In the genomic region with DNA sequence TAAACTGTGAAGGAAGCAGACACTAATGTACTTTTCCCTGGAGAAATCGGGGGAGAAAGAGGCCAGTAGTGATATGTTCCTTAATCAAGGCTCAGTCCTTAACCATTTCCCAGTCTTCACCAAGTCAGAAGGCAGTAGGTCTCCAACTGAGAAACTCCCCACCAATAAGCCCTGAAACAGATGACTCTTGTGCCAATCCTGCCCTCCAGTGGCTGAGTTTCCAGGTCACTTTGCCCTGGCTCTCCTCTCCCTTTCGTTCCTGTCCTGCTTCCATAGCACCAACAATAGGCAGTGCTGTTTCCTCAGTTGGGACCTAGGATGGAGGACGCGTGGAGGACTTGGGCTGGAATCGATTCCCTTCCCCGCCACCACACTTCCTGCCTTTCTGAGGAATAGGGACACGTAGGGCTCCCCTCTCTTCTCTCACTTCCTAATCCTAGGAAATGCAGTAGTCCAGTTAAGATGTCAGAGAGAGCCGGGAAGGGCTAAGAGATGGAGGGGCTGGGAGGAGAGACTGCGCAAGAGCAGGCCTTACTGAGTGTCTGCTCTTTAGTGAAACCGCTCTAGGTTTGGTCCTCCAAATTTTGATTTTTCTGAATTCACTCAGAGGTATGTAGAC, we compare ENCODE assay signal across 8 cellular contexts. TPM values are rescaled to one million over a fixed set of nuclear protein-coding genes. Genes with fewer than 3 reads are reported as not detected.
DNase-seq lines count a peak whose midpoint lies in the region; ATAC-seq, FAIRE-seq and TF ChIP-seq lines count a peak whose summit lies in the region.

No MANE protein-coding gene starts in this region.

- DNase-seq in AML-193 (lab: John Stamatoyannopoulos, UW) (peak; percentile 42 to 63), GM12891 (ENCODE audit: insufficient read length, low spot score) (no peak), MM.1S (peak; percentile 28), fibroblast of peridontal ligament (ENCODE audit: extremely low read depth) (peak; percentile 88), retinal pigment epithelial cell (ENCODE audit: low read depth) (peak; percentile 22)

- H2AFZ ChIP-seq in MM.1S (ENCODE audit: low read length) = no peak overlapping the region

- no peaks in the 10 kb centered on the region for H3K9me2 ChIP-seq in MM.1S (replicated peaks; ENCODE audit: insufficient read depth, low read length)

- H3K27ac ChIP-seq in MM.1S (ENCODE audit: low read length) = no peak overlapping the region

- H3K4me3 ChIP-seq in MM.1S (ENCODE audit: low read length) (no peak overlapping the region), retinal pigment epithelial cell (ENCODE audit: low read length) (no peak overlapping the region)

- no peak overlapping the region for H3K4me2 ChIP-seq in MM.1S (ENCODE audit: low read depth, low read length)

- TF ChIP-seq POLR2A in GM12891 (IDR thresholded peaks at IDR 0.05; ENCODE audit: low read depth, low read length) = no peak

- H3K79me2 ChIP-seq in MM.1S (ENCODE audit: low read length) = no peaks in the 10 kb centered on the region

- no peaks in the 10 kb centered on the region for H3K4me1 ChIP-seq in MM.1S (ENCODE audit: low read length)

- peak; percentile 28 for FAIRE-seq in GM12891 (lab: Jason Lieb, UNC)

- H3K36me3 ChIP-seq in MM.1S (replicated peaks; ENCODE audit: insufficient read depth, low read length) = no peaks in the 10 kb centered on the region

- H4K20me1 ChIP-seq in MM.1S (ENCODE audit: insufficient read depth, low read length) = no peaks in the 10 kb centered on the region

- TF ChIP-seq CTCF in MM.1S (IDR thresholded peaks at IDR 0.05; ENCODE audit: low read length) (peak; percentile 45), retinal pigment epithelial cell (conservative IDR thresholded peaks at IDR 0.05; ENCODE audit: low read depth, low read length) (peak; percentile 78)

- H3K9me3 ChIP-seq in MM.1S (replicated peaks; ENCODE audit: insufficient read depth, low read length) = no peaks in the 10 kb centered on the region

- H3K27me3 ChIP-seq in MM.1S (replicated peaks; ENCODE audit: insufficient read depth, low read length) = no peaks in the 10 kb centered on the region

- H3K9ac ChIP-seq in MM.1S (ENCODE audit: low read length) = no peak overlapping the region

- ATAC-seq in SK-N-SH treated with all-trans-retinoic acid at 6 μM for 48 hours (peak; percentile 95), GM19397 (IDR thresholded peaks at IDR 0.05; ENCODE audit: unreplicated experiment) (no peak), HG03469 (IDR thresholded peaks at IDR 0.05; ENCODE audit: unreplicated experiment) (no peak)

- H3F3A ChIP-seq in MM.1S (ENCODE audit: insufficient read depth, low read length) = no peaks in the 10 kb centered on the region

TF ChIP-seq in GM12891, 5 proteins besides CTCF, POLR2A, EP300 and RAD21:
- TF ChIP-seq TAF1 (IDR thresholded peaks at IDR 0.05; ENCODE audit: low read depth, low read length) = no peak
- no peak for TF ChIP-seq POLR2AphosphoS5 (IDR thresholded peaks at IDR 0.05; ENCODE audit: low read depth, low read length)
- no peak for TF ChIP-seq PAX5 (IDR thresholded peaks at IDR 0.05; ENCODE audit: insufficient read depth, low read length, severe bottlenecking)
- TF ChIP-seq SPI1 (IDR thresholded peaks at IDR 0.05; ENCODE audit: low read depth, low read length) = no peak

TF ChIP-seq in SK-N-SH treated with all-trans-retinoic acid at 6 μM for 48 hours, 23 proteins besides CTCF, POLR2A, EP300 and RAD21:
- TF ChIP-seq OSR1 (CRISPR knock-in tag; IDR thresholded peaks at IDR 0.05) (no peak), TSHZ2 (CRISPR knock-in tag; IDR thresholded peaks at IDR 0.05) (no peak), BACH2 (CRISPR knock-in tag; IDR thresholded peaks at IDR 0.05; ENCODE audit: borderline replicate concordance) (no peak), ZFP3 (CRISPR knock-in tag; IDR thresholded peaks at IDR 0.05) (no peak), TOX (CRISPR knock-in tag; IDR thresholded peaks at IDR 0.05; ENCODE audit: borderline replicate concordance) (no peak), ESRRG (CRISPR knock-in tag; IDR thresholded peaks at IDR 0.05) (no peak), RARB (CRISPR knock-in tag; IDR thresholded peaks at IDR 0.05) (no peak), ZNF8 (CRISPR knock-in tag; IDR thresholded peaks at IDR 0.05) (no peak), ZNF565 (CRISPR knock-in tag; conservative IDR thresholded peaks at IDR 0.05; ENCODE audit: low read depth) (no peak), PPARA (CRISPR knock-in tag; IDR thresholded peaks at IDR 0.05; ENCODE audit: borderline replicate concordance) (no peak), ISL1 (CRISPR knock-in tag; IDR thresholded peaks at IDR 0.05) (no peak), GLIS3 (CRISPR knock-in tag; IDR thresholded peaks at IDR 0.05) (no peak), TCF4 (CRISPR knock-in tag; IDR thresholded peaks at IDR 0.05; ENCODE audit: borderline replicate concordance) (no peak), CSDC2 (CRISPR knock-in tag; IDR thresholded peaks at IDR 0.05) (no peak), SNAI2 (CRISPR knock-in tag; IDR thresholded peaks at IDR 0.05) (no peak), ZNF70 (CRISPR knock-in tag; IDR thresholded peaks at IDR 0.05) (no peak), ZC3H10 (CRISPR knock-in tag; IDR thresholded peaks at IDR 0.05) (no peak)
- TF ChIP-seq, protein P1, sequence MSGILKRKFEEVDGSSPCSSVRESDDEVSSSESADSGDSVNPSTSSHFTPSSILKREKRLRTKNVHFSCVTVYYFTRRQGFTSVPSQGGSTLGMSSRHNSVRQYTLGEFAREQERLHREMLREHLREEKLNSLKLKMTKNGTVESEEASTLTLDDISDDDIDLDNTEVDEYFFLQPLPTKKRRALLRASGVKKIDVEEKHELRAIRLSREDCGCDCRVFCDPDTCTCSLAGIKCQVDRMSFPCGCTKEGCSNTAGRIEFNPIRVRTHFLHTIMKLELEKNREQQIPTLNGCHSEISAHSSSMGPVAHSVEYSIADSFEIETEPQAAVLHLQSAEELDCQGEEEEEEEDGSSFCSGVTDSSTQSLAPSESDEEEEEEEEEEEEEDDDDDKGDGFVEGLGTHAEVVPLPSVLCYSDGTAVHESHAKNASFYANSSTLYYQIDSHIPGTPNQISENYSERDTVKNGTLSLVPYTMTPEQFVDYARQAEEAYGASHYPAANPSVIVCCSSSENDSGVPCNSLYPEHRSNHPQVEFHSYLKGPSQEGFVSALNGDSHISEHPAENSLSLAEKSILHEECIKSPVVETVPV (CRISPR knock-in tag; IDR thresholded peaks at IDR 0.05) = no peak
- TF ChIP-seq, protein P2, sequence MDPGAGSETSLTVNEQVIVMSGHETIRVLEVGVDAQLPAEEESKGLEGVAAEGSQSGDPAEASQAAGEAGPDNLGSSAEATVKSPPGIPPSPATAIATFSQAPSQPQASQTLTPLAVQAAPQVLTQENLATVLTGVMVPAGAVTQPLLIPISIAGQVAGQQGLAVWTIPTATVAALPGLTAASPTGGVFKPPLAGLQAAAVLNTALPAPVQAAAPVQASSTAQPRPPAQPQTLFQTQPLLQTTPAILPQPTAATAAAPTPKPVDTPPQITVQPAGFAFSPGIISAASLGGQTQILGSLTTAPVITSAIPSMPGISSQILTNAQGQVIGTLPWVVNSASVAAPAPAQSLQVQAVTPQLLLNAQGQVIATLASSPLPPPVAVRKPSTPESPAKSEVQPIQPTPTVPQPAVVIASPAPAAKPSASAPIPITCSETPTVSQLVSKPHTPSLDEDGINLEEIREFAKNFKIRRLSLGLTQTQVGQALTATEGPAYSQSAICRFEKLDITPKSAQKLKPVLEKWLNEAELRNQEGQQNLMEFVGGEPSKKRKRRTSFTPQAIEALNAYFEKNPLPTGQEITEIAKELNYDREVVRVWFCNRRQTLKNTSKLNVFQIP (CRISPR knock-in tag; IDR thresholded peaks at IDR 0.05; ENCODE audit: borderline replicate concordance, low read depth) = no peak
- TF ChIP-seq, protein P3, sequence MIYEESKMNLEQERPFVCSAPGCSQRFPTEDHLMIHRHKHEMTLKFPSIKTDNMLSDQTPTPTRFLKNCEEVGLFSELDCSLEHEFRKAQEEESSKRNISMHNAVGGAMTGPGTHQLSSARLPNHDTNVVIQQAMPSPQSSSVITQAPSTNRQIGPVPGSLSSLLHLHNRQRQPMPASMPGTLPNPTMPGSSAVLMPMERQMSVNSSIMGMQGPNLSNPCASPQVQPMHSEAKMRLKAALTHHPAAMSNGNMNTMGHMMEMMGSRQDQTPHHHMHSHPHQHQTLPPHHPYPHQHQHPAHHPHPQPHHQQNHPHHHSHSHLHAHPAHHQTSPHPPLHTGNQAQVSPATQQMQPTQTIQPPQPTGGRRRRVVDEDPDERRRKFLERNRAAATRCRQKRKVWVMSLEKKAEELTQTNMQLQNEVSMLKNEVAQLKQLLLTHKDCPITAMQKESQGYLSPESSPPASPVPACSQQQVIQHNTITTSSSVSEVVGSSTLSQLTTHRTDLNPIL (CRISPR knock-in tag; IDR thresholded peaks at IDR 0.05; ENCODE audit: low read depth) = no peak

RNA-seq across cellular contexts. Expression of gene ATOH7, which starts 23.4 kb away (rescaled TPM):
- 0.05 TPM for polyA plus RNA-seq in GM12891 (2012; ENCODE audit: low read depth, missing spikeins)
